ENCODE assay signal across 1 cellular context in the genomic region with DNA sequence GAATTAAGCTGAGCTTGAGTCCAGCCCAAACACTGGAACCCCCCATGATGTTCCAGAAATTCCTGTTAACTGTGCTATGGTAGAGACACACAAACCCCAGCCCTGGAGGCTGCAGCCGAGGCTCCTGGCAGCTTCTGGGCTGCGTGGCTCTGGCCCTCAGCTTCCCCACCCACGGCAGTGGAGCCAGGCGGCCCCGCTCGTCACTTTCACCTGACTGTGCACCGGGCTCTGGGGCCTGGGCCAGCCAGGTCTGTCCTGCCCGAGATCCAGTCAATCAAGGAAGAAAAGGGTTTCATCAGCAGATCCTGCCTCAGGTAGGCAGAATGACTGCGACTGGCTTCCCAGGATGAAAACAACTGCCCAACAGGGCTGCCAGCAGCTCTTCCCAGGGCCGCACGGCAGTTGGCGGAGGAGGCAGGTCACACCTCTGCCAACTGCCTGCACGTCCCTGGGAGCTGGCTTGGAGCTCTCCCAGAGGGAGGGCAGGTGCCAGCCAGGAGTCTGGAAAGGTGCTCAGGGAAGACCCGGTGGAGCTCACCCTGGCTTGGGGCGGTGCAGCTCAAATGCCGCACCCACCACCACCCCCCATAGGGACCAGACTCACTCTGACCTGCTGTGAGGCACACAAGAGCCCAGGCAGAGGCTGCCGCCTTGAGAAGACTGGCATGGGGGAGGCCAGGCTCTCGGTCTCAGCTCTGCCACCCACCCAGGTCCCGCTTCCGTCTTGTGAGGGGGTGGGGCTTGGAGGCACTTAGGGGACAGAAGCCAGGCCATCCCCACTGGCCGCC.
TF ChIP-seq lines count a peak whose summit lies in the region.

No MANE protein-coding gene starts in this region.

TF ChIP-seq in K562, 482 proteins besides CTCF, POLR2A, EP300 and RAD21:
- TF ChIP-seq, protein P1, sequence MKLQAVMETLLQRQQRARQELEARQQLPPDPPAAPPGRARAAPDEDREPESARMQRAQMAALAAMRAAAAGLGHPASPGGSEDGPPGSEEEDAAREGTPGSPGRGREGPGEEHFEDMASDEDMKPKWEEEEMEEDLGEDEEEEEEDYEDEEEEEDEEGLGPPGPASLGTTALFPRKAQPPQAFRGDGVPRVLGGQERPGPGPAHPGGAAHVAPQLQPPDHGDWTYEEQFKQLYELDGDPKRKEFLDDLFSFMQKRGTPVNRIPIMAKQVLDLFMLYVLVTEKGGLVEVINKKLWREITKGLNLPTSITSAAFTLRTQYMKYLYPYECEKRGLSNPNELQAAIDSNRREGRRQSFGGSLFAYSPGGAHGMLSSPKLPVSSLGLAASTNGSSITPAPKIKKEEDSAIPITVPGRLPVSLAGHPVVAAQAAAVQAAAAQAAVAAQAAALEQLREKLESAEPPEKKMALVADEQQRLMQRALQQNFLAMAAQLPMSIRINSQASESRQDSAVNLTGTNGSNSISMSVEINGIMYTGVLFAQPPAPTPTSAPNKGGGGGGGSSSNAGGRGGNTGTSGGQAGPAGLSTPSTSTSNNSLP (IDR thresholded peaks at IDR 0.05; ENCODE audit: borderline replicate concordance, low read depth, low read length) = no peak
- TF ChIP-seq POLR2G (IDR thresholded peaks at IDR 0.05; ENCODE audit: low read depth, low read length) = peak; percentile 42; the same call in 1 of the 2 replicates
